ENCODE assay signal across 18 cellular contexts in genomic region chr11:58770627-58771457, GRCh38. TPM values are rescaled to one million over a fixed set of nuclear protein-coding genes. Genes with fewer than 3 reads are reported as not detected.
A peak's percentile ranks its signal among the peaks of the same experiment; 100 is the strongest.
DNase-seq lines count a peak whose midpoint lies in the region; ATAC-seq and TF ChIP-seq lines count a peak whose summit lies in the region.
"Had no signal": no experiment of that assay in that cellular context is flagged by ENCODE, and none has a peak within 500 bp of the region (broad histone marks: within the 10 kb centered on the region; RNA-seq: fewer than 3 reads in every experiment).

No MANE protein-coding gene starts in this region.

- no peak overlapping the region for H3K27ac Mint-ChIP-seq in activated CD8-positive, alpha-beta memory T cell treated with anti-CD3 and anti-CD28 coated beads, Interleukin-2, amount 10 ng/mL, durations not matched to agents 7 days and 5 days
- H3K27ac Mint-ChIP-seq: dendritic cell treated with granulocyte-macrophage colony-stimulating factor and Interleukin-4, amounts not matched to agents 40 ng/mL and 50 ng/mL, for 4 days had no signal

- H3K9me3 ChIP-seq in body of pancreas = no peaks in the 10 kb centered on the region
- H3K9me3 ChIP-seq: adrenal gland, gastrocnemius medialis, prostate gland had no signal

- TF ChIP-seq CTCF in AG09309 (IDR thresholded peaks at IDR 0.05; ENCODE audit: control insufficient read depth, insufficient read depth, low read depth, low read length, missing control alignments) = no peak
- TF ChIP-seq CTCF in GM12865 (IDR thresholded peaks at IDR 0.05; ENCODE audit: insufficient read depth, low read depth, low read length, missing control alignments) = no peak
- TF ChIP-seq CTCF in body of pancreas (IDR thresholded peaks at IDR 0.05) = no peak

- H3K4me3 Mint-ChIP-seq in activated CD8-positive, alpha-beta memory T cell treated with anti-CD3 and anti-CD28 coated beads, Interleukin-2, amount 10 ng/mL, durations not matched to agents 7 days and 5 days = no peak overlapping the region
- H3K4me3 Mint-ChIP-seq: dendritic cell treated with granulocyte-macrophage colony-stimulating factor and Interleukin-4, amounts not matched to agents 40 ng/mL and 50 ng/mL, for 4 days had no signal

- no peak for TF ChIP-seq POLR2A in body of pancreas (IDR thresholded peaks at IDR 0.05)

- 77 to 83% methylated on average over 11 of the region's 11 CpGs for WGBS in body of pancreas, 2 donors

- H3K4me1 Mint-ChIP-seq in activated CD8-positive, alpha-beta memory T cell treated with anti-CD3 and anti-CD28 coated beads, Interleukin-2, amount 10 ng/mL, durations not matched to agents 7 days and 5 days = no peaks in the 10 kb centered on the region

- ATAC-seq in left ventricle myocardium superior (no peak), HG02759 (IDR thresholded peaks at IDR 0.05; ENCODE audit: unreplicated experiment) (no peak), body of pancreas (no peak)
- ATAC-seq in activated CD8-positive, alpha-beta memory T cell treated with anti-CD3 and anti-CD28 coated beads, Interleukin-2, amount 10 ng/mL, durations not matched to agents 7 days and 5 days = no peak
- ATAC-seq: gastrocnemius medialis, Panc1 had no signal

- DNase-seq in AG09309 (ENCODE audit: low read depth) (peak; percentile 32), GM12865 (ENCODE audit: low read depth) (peak; percentile 15), RKO (ENCODE audit: low spot score) (peak; percentile 21), fibroblast of peridontal ligament (ENCODE audit: extremely low read depth) (peak; percentile 6), left ventricle myocardium superior (no peak), body of pancreas (no peak)
- no peak for DNase-seq in activated CD8-positive, alpha-beta memory T cell treated with anti-CD3 and anti-CD28 coated beads, Interleukin-2, amount 10 ng/mL, durations not matched to agents 7 days and 5 days
- DNase-seq: adrenal gland, gastrocnemius medialis, islet precursor cell, MM.1S, NCI-H2227 treated with DMSO at 0.1 percent for 48 hours, T-helper 9 cell had no signal

- no peaks in the 10 kb centered on the region for H3K9me3 Mint-ChIP-seq in activated CD8-positive, alpha-beta memory T cell treated with anti-CD3 and anti-CD28 coated beads, Interleukin-2, amount 10 ng/mL, durations not matched to agents 7 days and 5 days (ENCODE audit: low read depth)
- H3K9me3 Mint-ChIP-seq: dendritic cell treated with granulocyte-macrophage colony-stimulating factor and Interleukin-4, amounts not matched to agents 40 ng/mL and 50 ng/mL, for 4 days had no signal

- no peaks in the 10 kb centered on the region for H3K27me3 ChIP-seq in body of pancreas
- H3K27me3 ChIP-seq: adrenal gland, gastrocnemius medialis had no signal

- no peaks in the 10 kb centered on the region for H3K36me3 ChIP-seq in body of pancreas (replicated peaks in 1 of 2; ENCODE audit: insufficient read depth in 1 of 2, low read depth in 2 of 2)
- H3K36me3 ChIP-seq: adrenal gland, gastrocnemius medialis, prostate gland had no signal

- H3K4me3 ChIP-seq in AG09309 (ENCODE audit: control insufficient read depth, low read depth, low read length) (no peak overlapping the region; the same call in 1 of the 2 replicates), GM12865 (ENCODE audit: low read depth, low read length) (no peak overlapping the region), body of pancreas (no peak overlapping the region)
- H3K4me3 ChIP-seq: adrenal gland, gastrocnemius medialis, prostate gland had no signal

- H3K27ac ChIP-seq in body of pancreas = no peak overlapping the region
- H3K27ac ChIP-seq: adrenal gland, C4-2B, gastrocnemius medialis, prostate gland had no signal

- CTCF ChIA-PET in activated CD8-positive, alpha-beta memory T cell treated with anti-CD3 and anti-CD28 coated beads, Interleukin-2, amount 10 ng/mL, durations not matched to agents 7 days and 5 days (lab: Charles Lee) = no interaction called here

- H3K36me3 Mint-ChIP-seq in activated CD8-positive, alpha-beta memory T cell treated with anti-CD3 and anti-CD28 coated beads, Interleukin-2, amount 10 ng/mL, durations not matched to agents 7 days and 5 days = no peaks in the 10 kb centered on the region

- intact Hi-C loops in left ventricle myocardium superior (cut with micrococcal nuclease) (no loop called here), body of pancreas (cut with DNase I) (no loop called here)

- H3K27me3 Mint-ChIP-seq in activated CD8-positive, alpha-beta memory T cell treated with anti-CD3 and anti-CD28 coated beads, Interleukin-2, amount 10 ng/mL, durations not matched to agents 7 days and 5 days = peaks cover 15% of the 10 kb centered on the region
- H3K27me3 Mint-ChIP-seq: dendritic cell treated with granulocyte-macrophage colony-stimulating factor and Interleukin-4, amounts not matched to agents 40 ng/mL and 50 ng/mL, for 4 days had no signal

- no peaks in the 10 kb centered on the region for H3K4me1 ChIP-seq in body of pancreas
- H3K4me1 ChIP-seq: adrenal gland, gastrocnemius medialis, prostate gland had no signal

RNA-seq across cellular contexts. Expression of gene GLYAT, which starts 39.1 kb away (rescaled TPM):
- total RNA-seq in left ventricle myocardium superior (0.59 TPM), body of pancreas (under 1 TPM in 1 of 2 donors, not detected in 1; 0.99 TPM)
- not detected for total RNA-seq in activated CD8-positive, alpha-beta memory T cell treated with anti-CD3 and anti-CD28 coated beads, Interleukin-2, amount 10 ng/mL, durations not matched to agents 7 days and 5 days
- total RNA-seq: prostate gland had no signal

Comparison
In these comparisons a context has a peak if more than half of its experiments do, and no peak if none do; other contexts are left out.
1. DNase-seq: peak in AG09309 (single experiment), GM12865 (single experiment), RKO (single experiment) and fibroblast of peridontal ligament (single experiment); none in left ventricle myocardium superior (single experiment), activated CD8-positive, alpha-beta memory T cell treated with anti-CD3 and anti-CD28 coated beads, Interleukin-2, amount 10 ng/mL, durations not matched to agents 7 days and 5 days (single experiment) and body of pancreas (0 of 4).